In the genomic region with DNA sequence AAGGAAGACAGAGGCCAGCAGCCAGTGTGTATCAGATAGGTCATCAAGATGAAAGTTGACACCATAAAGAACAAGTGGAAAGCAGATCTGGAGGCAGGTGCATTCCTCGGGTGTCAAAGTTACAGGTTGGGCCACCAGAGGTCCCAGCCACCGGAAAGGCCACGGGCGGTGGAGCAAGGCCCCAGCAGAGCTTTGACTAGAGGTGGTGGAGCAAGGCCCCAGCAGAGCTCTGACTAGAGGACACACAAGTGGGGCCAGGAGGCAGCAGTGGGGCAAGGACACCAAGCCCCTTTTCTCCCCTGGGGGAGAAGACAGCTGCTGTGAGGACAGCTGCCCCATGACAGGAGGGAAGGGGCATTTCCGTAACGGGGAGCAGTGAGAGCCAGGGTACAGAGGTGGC, we compare ENCODE assay signal across 22 cellular contexts.
A peak's percentile ranks its signal among the peaks of the same experiment; 100 is the strongest.
DNase-seq lines count a peak whose midpoint lies in the region; ATAC-seq, FAIRE-seq and TF ChIP-seq lines count a peak whose summit lies in the region.
"Had no signal": no experiment of that assay in that cellular context is flagged by ENCODE, and none has a peak within 500 bp of the region (broad histone marks: within the 10 kb centered on the region; RNA-seq: fewer than 3 reads in every experiment).

No MANE protein-coding gene starts in this region.

- intact Hi-C loops in CD4-positive, alpha-beta memory T cell (cut with micrococcal nuclease) = no loop called here
- intact Hi-C loops in posterior vena cava (cut with DNase I) = no loop called here

- H3K4me1 ChIP-seq in CD4-positive, CD25-positive, alpha-beta regulatory T cell (ENCODE audit: control insufficient read depth, insufficient read depth, low read length, poor library complexity, severe bottlenecking) = no peaks in the 10 kb centered on the region
- peaks cover 7% of the 10 kb centered on the region for H3K4me1 ChIP-seq in CD4-positive, alpha-beta memory T cell (ENCODE audit: insufficient read depth, low read length)
- H3K4me1 ChIP-seq: SJSA1 had no signal

- CTCF ChIA-PET in CD4-positive, alpha-beta memory T cell (lab: Charles Lee; ENCODE audit: partially characterized antibody) = interaction anchor here (12.3 kb wide), 1 partner anchor 243 kb away, joined by 234 read pairs; no protein-coding TSS in a partner anchor

- TF ChIP-seq POLR2A in erythroblast (IDR thresholded peaks at IDR 0.05; ENCODE audit: low read length) = no peak

- H3K9me3 ChIP-seq in CD4-positive, CD25-positive, alpha-beta regulatory T cell (ENCODE audit: control insufficient read depth in 2 of 2, low read length in 2 of 2) = no peaks in the 10 kb centered on the region
- no peaks in the 10 kb centered on the region for H3K9me3 ChIP-seq in CD4-positive, alpha-beta memory T cell (ENCODE audit: control insufficient read depth in 1 of 2, low read length in 2 of 2)
- H3K9me3 ChIP-seq: SJSA1 had no signal

- H3K4me3 ChIP-seq in CD4-positive, CD25-positive, alpha-beta regulatory T cell (ENCODE audit: low read depth, low read length) = no peak overlapping the region
- H3K4me3 ChIP-seq in CD4-positive, alpha-beta memory T cell (ENCODE audit: low read length in 2 of 2) = no peak overlapping the region
- H3K4me3 ChIP-seq: SJSA1 had no signal

- DNase-seq in CD4-positive, CD25-positive, alpha-beta regulatory T cell = no peak
- DNase-seq in CD4-positive, alpha-beta memory T cell = no peak
- DNase-seq in effector memory CD8-positive, alpha-beta T cell = no peak
- DNase-seq in posterior vena cava (ENCODE audit: low spot score) (peak; percentile 64), HTR-8/SVneo (ENCODE audit: insufficient read length, low spot score) (no peak), GM19238 (ENCODE audit: insufficient read length, low spot score) (no peak), erythroblast (lab: John Stamatoyannopoulos, UW) (no peak)
- DNase-seq: DMS153, DND-41, NCI-H1417 treated with DMSO at 0.1 percent for 48 hours, NCI-H1694 treated with DMSO at 0.1 percent for 48 hours, NCI-H2081, NCI-H2227 treated with DMSO at 0.1 percent for 48 hours, NCI-H526 treated with DMSO at 0.1 percent for 48 hours, Right ventricle myocardium superior, RPMI8226 had no signal

- H3K36me3 Mint-ChIP-seq in CD4-positive, CD25-positive, alpha-beta regulatory T cell = no peaks in the 10 kb centered on the region
- no peaks in the 10 kb centered on the region for H3K36me3 Mint-ChIP-seq in CD4-positive, alpha-beta memory T cell
- peaks cover 5% of the 10 kb centered on the region for H3K36me3 Mint-ChIP-seq in effector memory CD8-positive, alpha-beta T cell (ENCODE audit: insufficient read depth)

- POLR2A ChIA-PET in CD4-positive, alpha-beta memory T cell (lab: Charles Lee; ENCODE audit: partially characterized antibody) = no interaction called here

- H3K4me1 Mint-ChIP-seq in CD4-positive, CD25-positive, alpha-beta regulatory T cell = peaks cover 0 to 35% (median 8%) of the 10 kb centered on the region in 4 donors
- H3K4me1 Mint-ChIP-seq in CD4-positive, alpha-beta memory T cell = peaks cover 6 to 31% (median 20%) of the 10 kb centered on the region in 4 donors
- peaks cover 14 to 25% of the 10 kb centered on the region in 2 donors for H3K4me1 Mint-ChIP-seq in effector memory CD8-positive, alpha-beta T cell (ENCODE audit: low read depth in 2 of 2)

- no peak for ATAC-seq in CD4-positive, CD25-positive, alpha-beta regulatory T cell (ENCODE audit: low read depth in 2 of 2)
- ATAC-seq in effector memory CD8-positive, alpha-beta T cell (replicated peaks) = no peak

- H3K27ac ChIP-seq in CD4-positive, CD25-positive, alpha-beta regulatory T cell (ENCODE audit: insufficient read depth, low read length, poor library complexity, severe bottlenecking) = no peak overlapping the region
- H3K27ac ChIP-seq in CD4-positive, alpha-beta memory T cell (ENCODE audit: low read depth, low read length) = no peak overlapping the region
- H3K27ac ChIP-seq: C4-2B, HL-60, SJSA1 had no signal

- peaks cover 5% of the 10 kb centered on the region for H3K27me3 Mint-ChIP-seq in CD4-positive, CD25-positive, alpha-beta regulatory T cell
- H3K27me3 Mint-ChIP-seq in CD4-positive, alpha-beta memory T cell = no peaks in the 10 kb centered on the region
- peaks cover 0 to 17% of the 10 kb centered on the region in 2 donors for H3K27me3 Mint-ChIP-seq in effector memory CD8-positive, alpha-beta T cell

- H3K4me3 Mint-ChIP-seq in CD4-positive, CD25-positive, alpha-beta regulatory T cell = no peak overlapping the region
- H3K4me3 Mint-ChIP-seq in CD4-positive, alpha-beta memory T cell = no peak overlapping the region
- H3K4me3 Mint-ChIP-seq in effector memory CD8-positive, alpha-beta T cell = no peak overlapping the region
- H3K4me3 Mint-ChIP-seq: B cell had no signal

- H3K27me3 ChIP-seq in CD4-positive, CD25-positive, alpha-beta regulatory T cell (ENCODE audit: control insufficient read depth, insufficient read depth, low read length) = no peaks in the 10 kb centered on the region
- H3K27me3 ChIP-seq in CD4-positive, alpha-beta memory T cell (ENCODE audit: insufficient read depth, low read length) = no peaks in the 10 kb centered on the region

- peak overlapping the region; percentile 1 to 55 (median 39) for H3K27ac Mint-ChIP-seq in CD4-positive, CD25-positive, alpha-beta regulatory T cell
- H3K27ac Mint-ChIP-seq in CD4-positive, alpha-beta memory T cell = peak overlapping the region in 4 of 7 donors; percentile 34 to 81 (median 48)
- H3K27ac Mint-ChIP-seq in effector memory CD8-positive, alpha-beta T cell = peak overlapping the region; percentile 35 to 71
- H3K27ac Mint-ChIP-seq: B cell had no signal

- FAIRE-seq in HTR-8/SVneo (lab: Jason Lieb, UNC) = no peak
- FAIRE-seq: GM12892, GM19239 had no signal

- H3K9me3 Mint-ChIP-seq in CD4-positive, CD25-positive, alpha-beta regulatory T cell = no peaks in the 10 kb centered on the region
- H3K9me3 Mint-ChIP-seq in CD4-positive, alpha-beta memory T cell = peaks cover 0 to 2% (median 0%) of the 10 kb centered on the region in 8 donors
- H3K9me3 Mint-ChIP-seq in effector memory CD8-positive, alpha-beta T cell = no peaks in the 10 kb centered on the region

- no peaks in the 10 kb centered on the region for H3K36me3 ChIP-seq in CD4-positive, CD25-positive, alpha-beta regulatory T cell (ENCODE audit: control insufficient read depth, insufficient read depth, low read length)
- no peaks in the 10 kb centered on the region for H3K36me3 ChIP-seq in CD4-positive, alpha-beta memory T cell (ENCODE audit: insufficient read depth, low read length)
- H3K36me3 ChIP-seq: SJSA1 had no signal
